Comparison of ENCODE assay signal across 1 cellular context in genomic region chr14:34496679-34497513, GRCh38.
TF ChIP-seq lines count a peak whose summit lies in the region.

No MANE protein-coding gene starts in this region.

TF ChIP-seq in HCT116, 20 proteins besides CTCF, POLR2A, EP300 and RAD21 (continued from another document):
- TF ChIP-seq ZBTB33 (IDR thresholded peaks at IDR 0.05; ENCODE audit: extremely low read depth, insufficient replicate concordance, low read length) (no peak), ZNF274 (IDR thresholded peaks at IDR 0.05; ENCODE audit: low read depth, low read length) (no peak), CBX3 (IDR thresholded peaks at IDR 0.05; ENCODE audit: low read depth) (peak; percentile 86), JUND (IDR thresholded peaks at IDR 0.05) (peak; percentile 91), REST (IDR thresholded peaks at IDR 0.05; ENCODE audit: low read depth) (no peak), FOSL1 (IDR thresholded peaks at IDR 0.05; ENCODE audit: low read depth) (peak; percentile 92), SP1 (IDR thresholded peaks at IDR 0.05; ENCODE audit: low read depth) (peak; percentile 87), POLR2AphosphoS5 (IDR thresholded peaks at IDR 0.05; ENCODE audit: low read depth, low read length) (peak; percentile 66), MAX (IDR thresholded peaks at IDR 0.05) (peak; percentile 70), EZH2phosphoT487 (IDR thresholded peaks at IDR 0.05; ENCODE audit: borderline replicate concordance) (no peak)
